Comparison of ENCODE assay signal across 8 cellular contexts in genomic region chr12:69290545-69291277, GRCh38. TPM values are rescaled to one million over a fixed set of nuclear protein-coding genes. Genes with fewer than 3 reads are reported as not detected.
DNase-seq lines count a peak whose midpoint lies in the region; ATAC-seq and TF ChIP-seq lines count a peak whose summit lies in the region.

No MANE protein-coding gene starts in this region.

- no peak for TF ChIP-seq EP300 in suprapubic skin (IDR thresholded peaks at IDR 0.05)

- TF ChIP-seq POLR2A in suprapubic skin (IDR thresholded peaks at IDR 0.05) = no peak

- no peaks in the 10 kb centered on the region for H3K27me3 ChIP-seq in PC-9 (ENCODE audit: insufficient read depth, low read depth)
- no peaks in the 10 kb centered on the region for H3K27me3 ChIP-seq in suprapubic skin

- no peak overlapping the region for H2AFZ ChIP-seq in PC-9

- CTCF ChIA-PET in PC-9 (lab: Charles Lee) = interaction anchor here (0.6 to 1.1 kb wide), 3 partner anchors 244 to 280 kb away, joined by 4 to 9 read pairs (median 4); no protein-coding TSS in a partner anchor

- 34% methylated on average over 9 of the region's 9 CpGs for WGBS in suprapubic skin

- peak; percentile 91 for TF ChIP-seq CTCF in PC-9 (conservative IDR thresholded peaks at IDR 0.05)
- no peak for TF ChIP-seq CTCF in fibroblast of pulmonary artery (IDR thresholded peaks at IDR 0.05; ENCODE audit: low read length, missing control alignments)
- peak; percentile 57 to 77 for TF ChIP-seq CTCF in suprapubic skin (IDR thresholded peaks at IDR 0.05)

- no peaks in the 10 kb centered on the region for H3F3A ChIP-seq in PC-9 (ENCODE audit: insufficient read depth, low read depth)

- H4K20me1 ChIP-seq in PC-9 (ENCODE audit: insufficient read depth) = no peaks in the 10 kb centered on the region

- H3K36me3 ChIP-seq in PC-9 (ENCODE audit: low read depth) = no peaks in the 10 kb centered on the region
- H3K36me3 ChIP-seq in suprapubic skin = no peaks in the 10 kb centered on the region

- H3K9me2 ChIP-seq in PC-9 (ENCODE audit: insufficient read depth) = no peaks in the 10 kb centered on the region

- ATAC-seq in GM21825 (IDR thresholded peaks at IDR 0.05; ENCODE audit: unreplicated experiment) = peak; percentile 100

- intact Hi-C loops in PC-9 (cut with micrococcal nuclease; ENCODE audit: unreplicated experiment) = loop anchor here (2.0 kb wide), 1 partner anchor 66 kb away; no protein-coding TSS in a partner anchor

- H3K4me1 ChIP-seq in PC-9 (replicated peaks; ENCODE audit: insufficient read depth) (no peaks in the 10 kb centered on the region), suprapubic skin (no peaks in the 10 kb centered on the region)

- POLR2A ChIA-PET in PC-9 (lab: Charles Lee; ENCODE audit: unreplicated experiment) = no interaction called here

- no peaks in the 10 kb centered on the region for H3K79me2 ChIP-seq in PC-9 (ENCODE audit: low read depth)

- H3K4me2 ChIP-seq in PC-9 = no peak overlapping the region

- DNase-seq in ELR (ENCODE audit: low read depth) (peak; percentile 83), KG1 (lab: John Stamatoyannopoulos, UW) (peak; percentile 58), PC-9 (peak; percentile 53 to 67), activated T-cell treated with anti-CD3 and anti-CD28 coated beads for 48 hours (ENCODE audit: low read depth) (peak; percentile 71), fibroblast of pulmonary artery (ENCODE audit: low read depth) (peak; percentile 89), non-pigmented ciliary epithelial cell (ENCODE audit: low read depth) (peak; percentile 60), suprapubic skin (ENCODE audit: low spot score in 2 of 2) (peak in 1 of 2 donors; percentile 64)

- H3K27ac ChIP-seq in PC-9 = no peak overlapping the region
- no peak overlapping the region for H3K27ac ChIP-seq in suprapubic skin

- no TSS peak for BruUV-seq in PC-9 (replicated peaks; lab: Mats Ljungman, UMichigan)

- H3K4me3 ChIP-seq in PC-9 = no peak overlapping the region
- no peak overlapping the region for H3K4me3 ChIP-seq in fibroblast of pulmonary artery (replicated peaks; ENCODE audit: low read depth, low read length)
- no peak overlapping the region for H3K4me3 ChIP-seq in suprapubic skin

- H3K9me3 ChIP-seq in PC-9 (ENCODE audit: insufficient read depth, low read depth) = no peaks in the 10 kb centered on the region
- H3K9me3 ChIP-seq in suprapubic skin = no peaks in the 10 kb centered on the region

RNA-seq across cellular contexts. Expression of gene CPSF6, which starts 51.3 kb away (rescaled TPM):
- 56.8 and 77.9 TPM in 2 replicates for total RNA-seq in PC-9 (2021)
- total RNA-seq in suprapubic skin = 10 to 100 TPM; 27.4 to 54.2 (median 32.3) TPM

RNA-seq across cellular contexts. Expression of gene LYZ, which starts 57.5 kb away (rescaled TPM):
- total RNA-seq in PC-9 (2021) (not detected in 2 replicates), suprapubic skin (10 to 100 TPM in 1 of 4 donors, 1 to 10 TPM in 3; 2.5 to 18.7 (median 6.1) TPM)
